ENCODE assay signal across 30 cellular contexts in the genomic region with DNA sequence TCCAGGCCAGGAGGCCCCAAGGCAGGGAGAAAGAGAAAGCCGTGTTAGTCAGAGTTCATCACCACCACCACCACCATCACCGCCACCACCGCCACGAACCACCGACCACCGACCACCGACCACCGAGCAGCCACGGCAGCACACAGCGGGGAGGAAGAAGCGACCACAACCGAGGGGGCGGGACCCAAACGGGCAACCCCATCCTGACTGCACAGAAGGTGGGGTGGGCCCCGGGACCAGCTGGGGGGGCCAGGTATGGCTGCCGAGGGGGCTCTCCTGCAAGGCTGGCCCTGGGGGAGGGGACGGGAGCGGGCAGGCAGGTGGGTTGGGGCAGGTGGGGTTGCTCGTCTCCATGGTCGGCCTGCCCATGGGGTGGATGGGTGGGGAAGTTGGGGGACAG. TPM values are rescaled to one million over a fixed set of nuclear protein-coding genes. Genes with fewer than 3 reads are reported as not detected.
"Had no signal": no experiment of that assay in that cellular context is flagged by ENCODE, and none has a peak within 500 bp of the region (broad histone marks: within the 10 kb centered on the region; RNA-seq: fewer than 3 reads in every experiment).

No MANE protein-coding gene starts in this region.

- H3K4me1 ChIP-seq: esophagus squamous epithelium, left lung had no signal

- H3K27ac Mint-ChIP-seq: effector memory CD8-positive, alpha-beta T cell; naive thymus-derived CD4-positive, alpha-beta T cell; progenitor cell of endocrine pancreas; stimulated activated effector memory CD8-positive, alpha-beta T cell treated with anti-CD3 and anti-CD28 coated beads, Interleukin-12 subunit alpha, Interleukin-12 subunit beta, amount 100 ng/mL, for 72 hours; type B pancreatic cell had no signal

- H3K9me3 Mint-ChIP-seq: effector memory CD8-positive, alpha-beta T cell; nephron progenitor cell; stimulated activated effector memory CD8-positive, alpha-beta T cell treated with anti-CD3 and anti-CD28 coated beads, Interleukin-12 subunit alpha, Interleukin-12 subunit beta, amount 100 ng/mL, for 72 hours; type B pancreatic cell had no signal

- H3K4me3 ChIP-seq: coronary artery, esophagus squamous epithelium, heart right ventricle, left lung, smooth muscle cell, testis, tibial artery had no signal

- H3K4me3 Mint-ChIP-seq: effector memory CD8-positive, alpha-beta T cell; nephron progenitor cell; stimulated activated effector memory CD8-positive, alpha-beta T cell treated with anti-CD3 and anti-CD28 coated beads, Interleukin-12 subunit alpha, Interleukin-12 subunit beta, amount 100 ng/mL, for 72 hours; type B pancreatic cell had no signal

- H3K27me3 ChIP-seq: heart right ventricle, testis had no signal

- H3K36me3 ChIP-seq: esophagus squamous epithelium, heart right ventricle, left lung, tibial artery had no signal

- ATAC-seq: effector memory CD8-positive, alpha-beta T cell; heart right ventricle; left cardiac atrium; left lung; naive thymus-derived CD4-positive, alpha-beta T cell; sciatic nerve; stimulated activated effector memory CD8-positive, alpha-beta T cell treated with anti-CD3 and anti-CD28 coated beads, Interleukin-12 subunit alpha, Interleukin-12 subunit beta, amount 100 ng/mL, for 72 hours; stimulated activated naive CD8-positive, alpha-beta T cell treated with anti-CD3 and anti-CD28 coated beads, Interleukin-15, Interleukin-2, amounts not matched to agents 100 U/mL and 50 U/mL, for 24 hours had no signal

- H3K9me3 ChIP-seq: esophagus squamous epithelium, heart right ventricle, left lung, testis, tibial artery had no signal

- H3K36me3 Mint-ChIP-seq: naive thymus-derived CD4-positive, alpha-beta T cell; stimulated activated effector memory CD8-positive, alpha-beta T cell treated with anti-CD3 and anti-CD28 coated beads, Interleukin-12 subunit alpha, Interleukin-12 subunit beta, amount 100 ng/mL, for 72 hours; type B pancreatic cell had no signal

- DNase-seq: dermis blood vessel endothelial cell; effector memory CD8-positive, alpha-beta T cell; erythroblast; esophagus squamous epithelium; foreskin melanocyte; glutamatergic neuron; heart right ventricle; hippocampal formation; left cardiac atrium; mesenchymal stem cell; midbrain; naive thymus-derived CD4-positive, alpha-beta T cell; nephron progenitor cell; occipital lobe; stimulated activated CD4-positive, alpha-beta T cell treated with anti-CD3 and anti-CD28 coated beads, Interleukin-12 subunit alpha, Interleukin-12 subunit beta, amount 100 ng/mL, for 4 hours; stimulated activated CD4-positive, alpha-beta T cell treated with anti-CD3 and anti-CD28 coated beads, Interleukin-1b, Interleukin-23, amount 100 ng/mL, for 48 hours; stimulated activated CD4-positive, alpha-beta T cell treated with anti-CD3 and anti-CD28 coated beads, Interleukin-4, amount 100 ng/mL, for 1 hour; stimulated activated naive CD8-positive, alpha-beta T cell treated with anti-CD3 and anti-CD28 coated beads, Interleukin-15, Interleukin-2, amounts not matched to agents 100 U/mL and 50 U/mL, for 24 hours; substantia nigra; testis; tibial artery had no signal

- H3K27me3 Mint-ChIP-seq: type B pancreatic cell had no signal

- H3K27ac ChIP-seq: coronary artery, esophagus squamous epithelium, heart right ventricle, left lung, parathyroid adenoma, testis, tibial artery had no signal

RNA-seq across cellular contexts. Expression of a gene that starts 34.2 kb away (rescaled TPM):
- polyA plus RNA-seq: naive thymus-derived CD4-positive, alpha-beta T cell had no signal

RNA-seq across cellular contexts. Expression of a gene that starts 38.1 kb away (rescaled TPM):
- total RNA-seq: dermis blood vessel endothelial cell; lung microvascular endothelial cell; naive thymus-derived CD4-positive, alpha-beta T cell had no signal
- polyA plus RNA-seq: naive thymus-derived CD4-positive, alpha-beta T cell had no signal
